Comparison of ENCODE assay signal across 15 cellular contexts in the genomic region with DNA sequence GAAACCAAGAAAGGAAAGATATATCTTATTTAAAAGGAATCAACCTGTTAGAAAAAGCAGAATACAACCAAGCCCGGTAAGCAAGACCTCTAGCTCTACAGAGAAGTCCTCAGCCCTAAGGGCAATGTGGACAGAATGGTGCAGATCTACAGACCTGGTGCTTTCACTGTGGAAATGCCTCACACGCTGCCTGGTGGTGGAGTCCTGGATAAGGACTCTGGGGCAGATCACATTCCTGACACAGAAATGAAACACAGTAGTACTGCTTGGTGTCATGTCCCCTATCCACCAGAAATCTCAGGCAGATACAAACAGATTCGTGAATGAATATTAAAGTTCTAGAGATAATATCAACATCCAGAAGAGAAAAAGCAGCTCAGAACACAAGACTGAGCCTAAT. TPM values are rescaled to one million over a fixed set of nuclear protein-coding genes. Genes with fewer than 3 reads are reported as not detected.
DNase-seq lines count a peak whose midpoint lies in the region; ATAC-seq, FAIRE-seq and TF ChIP-seq lines count a peak whose summit lies in the region.
"Had no signal": no experiment of that assay in that cellular context is flagged by ENCODE, and none has a peak within 500 bp of the region (broad histone marks: within the 10 kb centered on the region; RNA-seq: fewer than 3 reads in every experiment).

No MANE protein-coding gene starts in this region.

- H3K9me3 ChIP-seq in astrocyte (ENCODE audit: insufficient read depth, low read depth, low read length) (no peaks in the 10 kb centered on the region), skeletal muscle satellite cell (replicated peaks; ENCODE audit: low read length) (no peaks in the 10 kb centered on the region)

- H3K4me3 ChIP-seq in GM23338 (no peak overlapping the region), astrocyte (ENCODE audit: insufficient read depth, low read depth, low read length) (no peak overlapping the region), skeletal muscle satellite cell (ENCODE audit: low read length) (no peak overlapping the region)

- DNase-seq in GM23338 (ENCODE audit: low spot score) (no peak), astrocyte (ENCODE audit: low read depth) (no peak), left colon (no peak), NCI-H1694 treated with DMSO at 0.1 percent for 48 hours (lab: John Stamatoyannopoulos, UW) (no peak), SIG-M5 (lab: John Stamatoyannopoulos, UW) (no peak), SW 1271 (lab: John Stamatoyannopoulos, UW) (no peak), epidermal melanocyte (ENCODE audit: insufficient read length, low spot score) (no peak)
- DNase-seq: activated CD4-positive, alpha-beta memory T cell treated with anti-CD3 and anti-CD28 coated beads, Interleukin-2, amount 10 ng/mL, durations not matched to agents 7 days and 5 days; activated naive CD4-positive, alpha-beta T cell treated with anti-CD3 and anti-CD28 coated beads for 36 hours; stimulated activated CD4-positive, alpha-beta T cell treated with anti-CD3 and anti-CD28 coated beads, Interleukin-2, amount 100 ng/mL, for 48 hours; stimulated activated naive CD4-positive, alpha-beta T cell; T-helper 2 cell had no signal

- no peak overlapping the region for H3K4me3 Mint-ChIP-seq in GM23338
- H3K4me3 Mint-ChIP-seq in astrocyte (ENCODE audit: unreplicated experiment): peak overlapping the region; percentile 75
- H3K4me3 Mint-ChIP-seq: activated CD4-positive, alpha-beta memory T cell treated with anti-CD3 and anti-CD28 coated beads, Interleukin-2, amount 10 ng/mL, durations not matched to agents 7 days and 5 days; activated naive CD4-positive, alpha-beta T cell treated with anti-CD3 and anti-CD28 coated beads for 36 hours; IgD-negative memory B cell had no signal

- H3K4me1 ChIP-seq in GM23338 (ENCODE audit: insufficient read depth) (peaks cover 59% of the 10 kb centered on the region), astrocyte (ENCODE audit: insufficient read depth, low read length) (peaks cover 57% of the 10 kb centered on the region), skeletal muscle satellite cell (ENCODE audit: control insufficient read depth, insufficient read depth, low read length) (peaks cover 60% of the 10 kb centered on the region)

- H3K27ac Mint-ChIP-seq in GM23338 (no peak overlapping the region), astrocyte (ENCODE audit: unreplicated experiment) (peak overlapping the region; percentile 36)
- H3K27ac Mint-ChIP-seq: activated CD4-positive, alpha-beta memory T cell treated with anti-CD3 and anti-CD28 coated beads, Interleukin-2, amount 10 ng/mL, durations not matched to agents 7 days and 5 days; activated naive CD4-positive, alpha-beta T cell treated with anti-CD3 and anti-CD28 coated beads for 36 hours; IgD-negative memory B cell had no signal

- no peak overlapping the region for H3K9ac ChIP-seq in astrocyte (ENCODE audit: low read length)
- no peak overlapping the region for H3K9ac ChIP-seq in skeletal muscle satellite cell (ENCODE audit: low read depth, low read length)

- H3F3A ChIP-seq in GM23338 (replicated peaks; ENCODE audit: low read depth): no peaks in the 10 kb centered on the region

- TF ChIP-seq CTCF in GM23338 (conservative IDR thresholded peaks at IDR 0.05; ENCODE audit: low read depth in 2 of 2) (no peak), astrocyte (IDR thresholded peaks at IDR 0.05; ENCODE audit: insufficient read depth, low read depth, low read length) (no peak)

- H4K20me1 ChIP-seq in GM23338 (replicated peaks; ENCODE audit: insufficient read depth) (peaks cover 96% of the 10 kb centered on the region), astrocyte (ENCODE audit: insufficient read depth, low read length) (peaks cover 100% of the 10 kb centered on the region)

- H3K36me3 ChIP-seq in GM23338 (ENCODE audit: insufficient read depth): no peaks in the 10 kb centered on the region
- peaks cover 3% of the 10 kb centered on the region for H3K36me3 ChIP-seq in astrocyte (ENCODE audit: insufficient read depth, low read length)
- peaks cover 29% of the 10 kb centered on the region for H3K36me3 ChIP-seq in skeletal muscle satellite cell (ENCODE audit: insufficient read depth, low read length)

- peaks cover 100% of the 10 kb centered on the region for H3K79me2 ChIP-seq in GM23338 (replicated peaks; ENCODE audit: insufficient read depth)
- H3K79me2 ChIP-seq in astrocyte (ENCODE audit: insufficient read depth, low read length): peaks cover 100% of the 10 kb centered on the region

- ATAC-seq in GM23338 (peak; percentile 17), left colon (peak; percentile 39)

- no peaks in the 10 kb centered on the region for H3K27me3 ChIP-seq in GM23338 (ENCODE audit: insufficient read depth)
- no peaks in the 10 kb centered on the region for H3K27me3 ChIP-seq in astrocyte (ENCODE audit: insufficient read depth, low read length)
- no peaks in the 10 kb centered on the region for H3K27me3 ChIP-seq in skeletal muscle satellite cell (ENCODE audit: control insufficient read depth, insufficient read depth, low read length)

- H2AFZ ChIP-seq in GM23338: no peak overlapping the region
- H2AFZ ChIP-seq in astrocyte (ENCODE audit: low read depth, low read length): no peak overlapping the region

- H3K36me3 Mint-ChIP-seq in GM23338 (ENCODE audit: low read depth) (peaks cover 39% of the 10 kb centered on the region), astrocyte (ENCODE audit: low read depth, unreplicated experiment) (peaks cover 29% of the 10 kb centered on the region)
- H3K36me3 Mint-ChIP-seq: IgD-negative memory B cell had no signal

- H3K4me1 Mint-ChIP-seq in GM23338: peaks cover 71% of the 10 kb centered on the region
- H3K4me1 Mint-ChIP-seq in astrocyte (ENCODE audit: low read depth, unreplicated experiment): peaks cover 63% of the 10 kb centered on the region

- no peak for FAIRE-seq in astrocyte (lab: Jason Lieb, UNC)

- intact Hi-C loops in left colon (cut with DNase I, micrococcal nuclease): no loop called here

- H3K9me3 Mint-ChIP-seq in GM23338 (no peaks in the 10 kb centered on the region), astrocyte (ENCODE audit: unreplicated experiment) (no peaks in the 10 kb centered on the region)
- H3K9me3 Mint-ChIP-seq: activated CD4-positive, alpha-beta memory T cell treated with anti-CD3 and anti-CD28 coated beads, Interleukin-2, amount 10 ng/mL, durations not matched to agents 7 days and 5 days; activated naive CD4-positive, alpha-beta T cell treated with anti-CD3 and anti-CD28 coated beads for 36 hours; IgD-negative memory B cell had no signal

- no peak overlapping the region for H3K27ac ChIP-seq in GM23338 (ENCODE audit: low read depth)
- H3K27ac ChIP-seq in astrocyte (ENCODE audit: low read depth, low read length): peak overlapping the region; percentile 2
- H3K27ac ChIP-seq: C4-2B had no signal

- H3K9me2 ChIP-seq in GM23338 (ENCODE audit: insufficient read depth): no peaks in the 10 kb centered on the region

- H3K4me2 ChIP-seq in GM23338 (peak overlapping the region; percentile 56; the same call in 1 of the 2 replicates), astrocyte (ENCODE audit: low read length) (peak overlapping the region; percentile 68), skeletal muscle satellite cell (ENCODE audit: low read length) (peak overlapping the region; percentile 58)

- H3K27me3 Mint-ChIP-seq in GM23338 (ENCODE audit: insufficient read depth, low read depth, poor library complexity): peaks cover 9% of the 10 kb centered on the region
- H3K27me3 Mint-ChIP-seq in astrocyte (ENCODE audit: low read depth, unreplicated experiment): no peaks in the 10 kb centered on the region

TF ChIP-seq in GM23338, 12 proteins besides CTCF, POLR2A, EP300 and RAD21:
- no peak for TF ChIP-seq EZH2 (IDR thresholded peaks at IDR 0.05; ENCODE audit: low read depth, unreplicated experiment)

RNA-seq across cellular contexts. Expression of a gene that starts 6.8 kb away (rescaled TPM):
- total RNA-seq in GM23338 (2014; rRNA removed; shearing (Covaris generic)): 220 and 247 TPM in 2 replicates
- 270 and 312 TPM in 2 replicates for polyA plus RNA-seq in GM23338 (2016; fragmentation: Nextera tagmentation; extraction: Ambion mirVana)
- total RNA-seq in astrocyte: 515 and 538 TPM in 2 replicates
- 100 to 1,000 TPM in 1 of 2 donors, 10 to 100 TPM in 1; 79.1 to 114 TPM for total RNA-seq in left colon
- 103 and 111 TPM in 2 replicates for total RNA-seq in skeletal muscle satellite cell (2012; rRNA removed)
